13 cellular contexts compared by ENCODE assay signal in the genomic region with DNA sequence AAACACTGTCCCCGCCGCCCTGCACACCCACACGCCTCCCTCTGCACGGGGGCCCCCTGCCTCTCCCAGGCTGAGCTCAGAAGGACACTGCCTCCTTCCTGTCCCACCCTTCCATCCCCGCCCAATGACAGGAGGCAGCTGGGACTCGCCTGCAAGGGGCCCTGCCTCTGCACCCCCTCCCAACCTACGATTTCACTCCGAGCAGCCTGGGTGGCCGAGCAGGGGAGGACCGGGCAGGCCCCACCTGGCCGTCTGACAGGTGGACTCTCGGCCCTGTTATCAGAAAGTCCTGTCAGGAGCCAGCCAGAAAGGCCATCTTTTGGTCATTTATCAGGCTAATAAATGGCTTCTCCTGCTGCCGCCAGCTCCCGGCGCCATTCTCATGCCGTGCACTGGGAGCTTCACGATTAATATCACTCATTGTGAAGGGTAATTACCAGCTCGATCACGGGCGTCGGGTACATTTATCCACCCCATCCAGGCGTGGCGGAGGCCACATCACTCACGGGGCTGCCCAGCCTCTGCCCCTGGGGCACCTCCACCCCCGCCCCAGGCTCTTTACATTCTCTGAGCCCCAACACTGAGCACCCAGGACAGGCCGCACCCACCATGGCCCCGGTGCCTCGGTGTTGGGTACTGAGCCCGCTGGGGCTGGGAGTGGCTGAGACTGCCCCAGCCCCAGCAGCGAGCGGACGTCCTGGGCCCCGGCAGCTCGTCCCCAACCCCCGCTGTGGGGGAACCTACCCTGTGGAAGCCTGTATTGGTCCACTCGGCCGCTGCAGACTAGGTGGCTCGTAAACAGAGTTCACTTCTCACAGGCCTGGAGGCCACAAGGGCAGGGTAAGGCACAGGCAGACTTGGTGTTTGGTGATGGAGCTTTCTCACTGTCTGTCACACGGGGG.
DNase-seq lines count a peak whose midpoint lies in the region; ATAC-seq and TF ChIP-seq lines count a peak whose summit lies in the region.
"Had no signal": no experiment of that assay in that cellular context is flagged by ENCODE, and none has a peak within 500 bp of the region (broad histone marks: within the 10 kb centered on the region; RNA-seq: fewer than 3 reads in every experiment).

No MANE protein-coding gene starts in this region.

- H3K27ac ChIP-seq in body of pancreas = no peak overlapping the region
- H3K27ac ChIP-seq in transverse colon = no peak overlapping the region
- H3K27ac ChIP-seq: adrenal gland, SK-N-MC had no signal

- no peak for ATAC-seq in body of pancreas
- ATAC-seq in mucosa of descending colon = no peak
- no peak for ATAC-seq in HG03439 (IDR thresholded peaks at IDR 0.05; ENCODE audit: unreplicated experiment)

- in situ Hi-C loops in transverse colon (cut with MboI; ENCODE audit: low pct_ligation_motif_present in 1 of 4, low pct_unique_long_range_greater_than_20kb in 1 of 4, low sequenced_read_pairs in 3 of 4) = no loop called here

- WGBS in body of pancreas, 2 donors = 54 to 63% methylated on average over 25 to 38 of the region's 39 CpGs
- 83% methylated on average over 38 of the region's 39 CpGs; no CpG with 5 or more reads in 1 of the 2 donors for WGBS in transverse colon (ENCODE audit: low coverage in 1 of 2), 2 donors

- DNase-seq in activated naive CD4-positive, alpha-beta T cell treated with anti-CD3 and anti-CD28 coated beads, Interleukin-2, amount 10 ng/mL, durations not matched to agents 7 days and 5 days = peak; percentile 11
- DNase-seq in activated naive CD4-positive, alpha-beta T cell treated with anti-CD3 and anti-CD28 coated beads for 36 hours = no peak
- peak in 3 of 4 donors; percentile 13 to 22 (median 19) for DNase-seq in body of pancreas
- DNase-seq in mucosa of descending colon = peak in 2 of 3 donors; percentile 16 to 39
- peak; percentile 5 for DNase-seq in transverse colon
- DNase-seq in NCI-H345 (lab: John Stamatoyannopoulos, UW) = no peak
- no peak for DNase-seq in activated T-cell treated with anti-CD3 and anti-CD28 coated beads, Interleukin-2, amount 50 U/mL, for 48 hours
- DNase-seq: effector CD8-positive, alpha-beta T cell; NCI-H510A had no signal

- H3K27ac Mint-ChIP-seq in activated naive CD4-positive, alpha-beta T cell treated with anti-CD3 and anti-CD28 coated beads, Interleukin-2, amount 10 ng/mL, durations not matched to agents 7 days and 5 days = no peak overlapping the region
- H3K27ac Mint-ChIP-seq in activated naive CD4-positive, alpha-beta T cell treated with anti-CD3 and anti-CD28 coated beads for 36 hours = no peak overlapping the region
- H3K27ac Mint-ChIP-seq: activated CD4-positive, alpha-beta T cell treated with anti-CD3 and anti-CD28 coated beads, Interleukin-2, amount 10 ng/mL, durations not matched to agents 24 days and 14 days had no signal

- H3K27me3 ChIP-seq in body of pancreas = no peaks in the 10 kb centered on the region
- no peaks in the 10 kb centered on the region for H3K27me3 ChIP-seq in transverse colon
- H3K27me3 ChIP-seq: adrenal gland had no signal

- H3K4me1 Mint-ChIP-seq in activated naive CD4-positive, alpha-beta T cell treated with anti-CD3 and anti-CD28 coated beads, Interleukin-2, amount 10 ng/mL, durations not matched to agents 7 days and 5 days = peaks cover 29% of the 10 kb centered on the region
- H3K4me1 Mint-ChIP-seq in activated naive CD4-positive, alpha-beta T cell treated with anti-CD3 and anti-CD28 coated beads for 36 hours (ENCODE audit: low read depth) = peaks cover 12% of the 10 kb centered on the region

- H3K9me3 ChIP-seq in body of pancreas = no peaks in the 10 kb centered on the region
- H3K9me3 ChIP-seq in mucosa of descending colon = no peaks in the 10 kb centered on the region
- no peaks in the 10 kb centered on the region for H3K9me3 ChIP-seq in transverse colon
- H3K9me3 ChIP-seq: adrenal gland had no signal

- H3K4me3 Mint-ChIP-seq in activated naive CD4-positive, alpha-beta T cell treated with anti-CD3 and anti-CD28 coated beads, Interleukin-2, amount 10 ng/mL, durations not matched to agents 7 days and 5 days = no peak overlapping the region
- no peak overlapping the region for H3K4me3 Mint-ChIP-seq in activated naive CD4-positive, alpha-beta T cell treated with anti-CD3 and anti-CD28 coated beads for 36 hours

- peaks cover 2% of the 10 kb centered on the region for H3K36me3 Mint-ChIP-seq in activated naive CD4-positive, alpha-beta T cell treated with anti-CD3 and anti-CD28 coated beads, Interleukin-2, amount 10 ng/mL, durations not matched to agents 7 days and 5 days
- no peaks in the 10 kb centered on the region for H3K36me3 Mint-ChIP-seq in activated naive CD4-positive, alpha-beta T cell treated with anti-CD3 and anti-CD28 coated beads for 36 hours (ENCODE audit: low read depth)

- intact Hi-C loops in activated naive CD4-positive, alpha-beta T cell treated with anti-CD3 and anti-CD28 coated beads for 36 hours (cut with micrococcal nuclease) = no loop called here
- intact Hi-C loops in body of pancreas (cut with DNase I) (no loop called here), mucosa of descending colon (cut with DNase I, micrococcal nuclease) (no loop called here), transverse colon (cut with DNase I; ENCODE audit: low total_unique reads) (no loop called here)

- no peaks in the 10 kb centered on the region for H3K4me1 ChIP-seq in body of pancreas
- no peaks in the 10 kb centered on the region for H3K4me1 ChIP-seq in mucosa of descending colon (ENCODE audit: low read depth)
- H3K4me1 ChIP-seq in transverse colon = no peaks in the 10 kb centered on the region
- H3K4me1 ChIP-seq: adrenal gland had no signal

- TF ChIP-seq POLR2A in body of pancreas (IDR thresholded peaks at IDR 0.05) = no peak
- no peak for TF ChIP-seq POLR2A in transverse colon (IDR thresholded peaks at IDR 0.05)

- CTCF ChIA-PET in activated naive CD4-positive, alpha-beta T cell treated with anti-CD3 and anti-CD28 coated beads, Interleukin-2, amount 10 ng/mL, durations not matched to agents 7 days and 5 days (lab: Charles Lee) = no interaction called here
- CTCF ChIA-PET in activated naive CD4-positive, alpha-beta T cell treated with anti-CD3 and anti-CD28 coated beads for 36 hours (lab: Charles Lee) = interaction anchor here (0.6 kb wide), 1 partner anchor 24 kb away, joined by 3 read pairs; no protein-coding TSS in a partner anchor

- H3K36me3 ChIP-seq in body of pancreas (replicated peaks in 1 of 2; ENCODE audit: insufficient read depth in 1 of 2, low read depth in 2 of 2) = no peaks in the 10 kb centered on the region
- H3K36me3 ChIP-seq in mucosa of descending colon (ENCODE audit: low read depth) = no peaks in the 10 kb centered on the region
- no peaks in the 10 kb centered on the region for H3K36me3 ChIP-seq in transverse colon
- H3K36me3 ChIP-seq: adrenal gland had no signal

- H3K4me3 ChIP-seq in body of pancreas (no peak overlapping the region), mucosa of descending colon (no peak overlapping the region), transverse colon (no peak overlapping the region)
- H3K4me3 ChIP-seq: adrenal gland, SK-N-MC had no signal

- peaks cover 4% of the 10 kb centered on the region for H3K27me3 Mint-ChIP-seq in activated naive CD4-positive, alpha-beta T cell treated with anti-CD3 and anti-CD28 coated beads, Interleukin-2, amount 10 ng/mL, durations not matched to agents 7 days and 5 days
- no peaks in the 10 kb centered on the region for H3K27me3 Mint-ChIP-seq in activated naive CD4-positive, alpha-beta T cell treated with anti-CD3 and anti-CD28 coated beads for 36 hours (ENCODE audit: low read depth)
- H3K27me3 Mint-ChIP-seq: activated CD4-positive, alpha-beta T cell treated with anti-CD3 and anti-CD28 coated beads, Interleukin-2, amount 10 ng/mL, durations not matched to agents 24 days and 14 days had no signal

- TF ChIP-seq CTCF in body of pancreas (IDR thresholded peaks at IDR 0.05) (no peak), mucosa of descending colon (IDR thresholded peaks at IDR 0.05) (no peak), transverse colon (IDR thresholded peaks at IDR 0.05) (no peak)

- TF ChIP-seq EP300 in transverse colon (IDR thresholded peaks at IDR 0.05; ENCODE audit: low read depth) = no peak

- H3K9me3 Mint-ChIP-seq in activated naive CD4-positive, alpha-beta T cell treated with anti-CD3 and anti-CD28 coated beads, Interleukin-2, amount 10 ng/mL, durations not matched to agents 7 days and 5 days = peaks cover 2% of the 10 kb centered on the region
- no peaks in the 10 kb centered on the region for H3K9me3 Mint-ChIP-seq in activated naive CD4-positive, alpha-beta T cell treated with anti-CD3 and anti-CD28 coated beads for 36 hours
- H3K9me3 Mint-ChIP-seq: activated CD4-positive, alpha-beta T cell treated with anti-CD3 and anti-CD28 coated beads, Interleukin-2, amount 10 ng/mL, durations not matched to agents 24 days and 14 days had no signal

Comparison
In these comparisons a context has a peak if more than half of its experiments do, and no peak if none do; other contexts are left out.
1. DNase-seq: peak in activated naive CD4-positive, alpha-beta T cell treated with anti-CD3 and anti-CD28 coated beads, Interleukin-2, amount 10 ng/mL, durations not matched to agents 7 days and 5 days (single experiment), body of pancreas (3 of 4), mucosa of descending colon (2 of 3) and transverse colon (single experiment); none in activated naive CD4-positive, alpha-beta T cell treated with anti-CD3 and anti-CD28 coated beads for 36 hours (single experiment), NCI-H345 (single experiment) and activated T-cell treated with anti-CD3 and anti-CD28 coated beads, Interleukin-2, amount 50 U/mL, for 48 hours (0 of 2).